ENCODE assay signal across 22 cellular contexts in the genomic region with DNA sequence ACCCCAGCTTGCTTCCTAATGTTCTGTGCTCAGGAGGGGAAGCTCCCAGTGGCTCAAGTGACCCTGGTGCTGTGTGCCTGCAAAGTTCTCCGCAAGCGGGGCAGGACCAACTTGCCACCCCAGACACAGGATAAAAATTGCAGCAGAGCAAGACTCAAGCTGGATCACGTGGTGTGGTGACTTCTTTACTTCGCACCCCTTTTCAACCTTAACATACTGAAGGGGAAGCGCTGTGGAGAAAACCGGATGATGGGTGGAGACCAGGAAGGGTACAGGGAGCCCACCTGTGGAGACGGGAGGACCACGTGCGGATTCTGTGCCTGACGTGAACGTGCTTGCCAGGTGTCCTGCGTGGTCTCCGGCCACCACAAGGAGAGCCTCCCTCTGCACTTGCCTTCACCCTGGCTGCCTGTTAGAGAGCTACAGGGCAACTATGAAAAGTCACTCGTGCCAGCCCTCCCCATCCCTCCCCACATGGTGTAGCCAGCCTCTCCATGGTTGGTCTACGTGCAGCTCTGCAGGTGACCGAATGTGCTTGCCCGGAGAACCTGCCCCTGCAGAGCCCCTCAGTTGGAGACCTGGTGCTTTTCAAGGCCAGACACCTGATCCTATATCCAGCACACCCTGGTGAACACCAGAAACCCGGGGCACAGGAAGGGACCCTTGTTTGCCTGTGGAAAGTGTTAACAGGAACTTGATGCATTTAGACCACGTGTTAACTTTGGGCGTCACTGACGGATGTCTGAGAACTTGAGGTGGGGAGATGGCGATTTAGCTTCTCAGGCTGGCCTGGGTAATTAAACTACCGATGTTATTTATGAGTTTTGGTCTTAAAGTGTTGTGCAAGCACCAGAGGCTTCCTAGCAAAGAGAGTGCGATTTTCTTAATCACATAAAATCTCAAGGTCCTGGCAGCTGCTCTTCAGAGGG. TPM values are rescaled to one million over a fixed set of nuclear protein-coding genes. Genes with fewer than 3 reads are reported as not detected.
DNase-seq lines count a peak whose midpoint lies in the region; TF ChIP-seq lines count a peak whose summit lies in the region.
"Had no signal": no experiment of that assay in that cellular context is flagged by ENCODE, and none has a peak within 500 bp of the region (broad histone marks: within the 10 kb centered on the region; RNA-seq: fewer than 3 reads in every experiment).

No MANE protein-coding gene starts in this region.

- no peak overlapping the region for H3K4me2 ChIP-seq in GM23248 (ENCODE audit: unreplicated experiment)
- H3K4me2 ChIP-seq: BLaER1, KMS-11, SK-N-SH had no signal

- H3K9me2 ChIP-seq in GM23248 (ENCODE audit: insufficient read depth) = no peaks in the 10 kb centered on the region
- H3K9me2 ChIP-seq: SK-N-SH had no signal

- no peaks in the 10 kb centered on the region for H4K20me1 ChIP-seq in GM23248 (ENCODE audit: insufficient read depth)
- H4K20me1 ChIP-seq: BLaER1 had no signal

- H3K27me3 Mint-ChIP-seq in endodermal cell (ENCODE audit: insufficient read depth) = peaks cover 45% of the 10 kb centered on the region
- peaks cover 11% of the 10 kb centered on the region for H3K27me3 Mint-ChIP-seq in osteocyte (ENCODE audit: unreplicated experiment)
- H3K27me3 Mint-ChIP-seq in progenitor cell of endocrine pancreas = peaks cover 12% of the 10 kb centered on the region

- H3K4me3 ChIP-seq in endodermal cell (ENCODE audit: low read length) (no peak overlapping the region), GM23248 (no peak overlapping the region)
- H3K4me3 ChIP-seq: BLaER1 had no signal

- in situ Hi-C loops in GM23248 (cut with MboI) = no loop called here

- no peaks in the 10 kb centered on the region for H3K36me3 Mint-ChIP-seq in endodermal cell (ENCODE audit: low read depth)
- H3K36me3 Mint-ChIP-seq in osteocyte (ENCODE audit: unreplicated experiment) = no peaks in the 10 kb centered on the region
- H3K36me3 Mint-ChIP-seq in progenitor cell of endocrine pancreas (ENCODE audit: insufficient read depth) = no peaks in the 10 kb centered on the region
- H3K36me3 Mint-ChIP-seq: CD8-positive, alpha-beta memory T cell had no signal

- no peak overlapping the region for H3K27ac Mint-ChIP-seq in endodermal cell
- H3K27ac Mint-ChIP-seq in osteocyte (ENCODE audit: unreplicated experiment) = no peak overlapping the region
- no peak overlapping the region for H3K27ac Mint-ChIP-seq in progenitor cell of endocrine pancreas

- H3K9me3 ChIP-seq in endodermal cell (ENCODE audit: control insufficient read depth, low read length) (no peaks in the 10 kb centered on the region), GM23248 (ENCODE audit: low read depth) (no peaks in the 10 kb centered on the region)
- H3K9me3 ChIP-seq: SK-N-SH had no signal

- TF ChIP-seq CTCF in endodermal cell (conservative IDR thresholded peaks at IDR 0.05) (peak; percentile 31), osteocyte (IDR thresholded peaks at IDR 0.05) (no peak), progenitor cell of endocrine pancreas (IDR thresholded peaks at IDR 0.05; ENCODE audit: unreplicated experiment) (no peak)

- peak; percentile 61 for DNase-seq in NCI-H146 (lab: John Stamatoyannopoulos, UW)
- DNase-seq in NCI-H146 treated with DMSO at 0.1 percent for 48 hours (lab: John Stamatoyannopoulos, UW; ENCODE audit: unreplicated experiment) = no peak
- peak; percentile 76 for DNase-seq in NCI-H345 (lab: John Stamatoyannopoulos, UW)
- DNase-seq in endodermal cell = no peak
- peak; percentile 63 for DNase-seq in osteocyte (ENCODE audit: extremely low spot score, unreplicated experiment)
- no peak for DNase-seq in MV-4-11 (lab: John Stamatoyannopoulos, UW)
- DNase-seq in progenitor cell of endocrine pancreas (ENCODE audit: low spot score, unreplicated experiment) = no peak
- DNase-seq in GM23248 = no peak
- DNase-seq: CD8-positive, alpha-beta memory T cell; H9; NCI-H1092 treated with DMSO at 0.1 percent for 48 hours; NCI-H1930; NCI-H446 treated with DMSO at 0.1 percent for 48 hours; NK-92 treated with Interleukin-12 subunit alpha and Interleukin-12 subunit beta, amount 100 ng/mL, for 24 hours; SHP77; SK-N-SH had no signal

- no peaks in the 10 kb centered on the region for H3K36me3 ChIP-seq in endodermal cell (ENCODE audit: control insufficient read depth, insufficient read depth, low read length)
- no peaks in the 10 kb centered on the region for H3K36me3 ChIP-seq in GM23248 (ENCODE audit: low read depth)
- H3K36me3 ChIP-seq: BLaER1 had no signal

- H3K9me3 Mint-ChIP-seq in endodermal cell = no peaks in the 10 kb centered on the region
- no peaks in the 10 kb centered on the region for H3K9me3 Mint-ChIP-seq in osteocyte (ENCODE audit: unreplicated experiment)
- H3K9me3 Mint-ChIP-seq in progenitor cell of endocrine pancreas (ENCODE audit: low read depth) = no peaks in the 10 kb centered on the region
- H3K9me3 Mint-ChIP-seq: H9 had no signal

- no peaks in the 10 kb centered on the region for H3F3A ChIP-seq in GM23248 (ENCODE audit: insufficient read depth)

- 90 to 93% methylated on average over 19 to 24 of the region's 24 CpGs for WGBS in endodermal cell (ENCODE audit: insufficient coverage in 1 of 2, insufficient read length in 1 of 2), 2 experiments
- 23 to 26% methylated on average over 24 of the region's 24 CpGs for WGBS in GM23248 (ENCODE audit: low coverage in 1 of 2, low lambda C conversion rate in 2 of 2, missing lambda C conversion rate in 2 of 2), 2 experiments

- H3K79me2 ChIP-seq in GM23248 (ENCODE audit: insufficient read depth) = no peaks in the 10 kb centered on the region

- no peak overlapping the region for H3K9ac ChIP-seq in endodermal cell (ENCODE audit: extremely low read depth, low read length, poor library complexity, severe bottlenecking)
- no peak overlapping the region for H3K9ac ChIP-seq in GM23248
- H3K9ac ChIP-seq: BLaER1, KMS-11, SK-N-SH had no signal

- no peak overlapping the region for H2AFZ ChIP-seq in GM23248

- H3K4me1 Mint-ChIP-seq in endodermal cell (peaks cover 17% of the 10 kb centered on the region), osteocyte (ENCODE audit: unreplicated experiment) (peaks cover 2% of the 10 kb centered on the region), progenitor cell of endocrine pancreas (ENCODE audit: low read depth) (peaks cover 16% of the 10 kb centered on the region)
- H3K4me1 Mint-ChIP-seq: CD8-positive, alpha-beta memory T cell had no signal

- H3K27ac ChIP-seq in endodermal cell (ENCODE audit: low read depth, low read length) (no peak overlapping the region), GM23248 (no peak overlapping the region)
- H3K27ac ChIP-seq: BLaER1, KMS-11 had no signal

- H3K4me3 Mint-ChIP-seq in endodermal cell (no peak overlapping the region), osteocyte (ENCODE audit: unreplicated experiment) (no peak overlapping the region), progenitor cell of endocrine pancreas (ENCODE audit: low read depth) (no peak overlapping the region)
- H3K4me3 Mint-ChIP-seq: CD8-positive, alpha-beta memory T cell; H9 had no signal

- H3K27me3 ChIP-seq in endodermal cell (ENCODE audit: control insufficient read depth, insufficient read depth, low read length, poor library complexity, severe bottlenecking) (no peaks in the 10 kb centered on the region), GM23248 (replicated peaks; ENCODE audit: insufficient read depth) (no peaks in the 10 kb centered on the region)

- H3K4me1 ChIP-seq in endodermal cell (ENCODE audit: control insufficient read depth, insufficient read depth, low read length) (no peaks in the 10 kb centered on the region), GM23248 (ENCODE audit: insufficient read depth) (no peaks in the 10 kb centered on the region)
- H3K4me1 ChIP-seq: BLaER1 had no signal

RNA-seq across cellular contexts. Expression of a gene that starts 23.9 kb away (rescaled TPM):
- 10 to 100 TPM; 16.6 to 39.9 TPM for total RNA-seq in endodermal cell
- polyA plus RNA-seq in endodermal cell (2013, experiment 1 of 2) = 10.8 TPM
- 13.1 TPM for polyA plus RNA-seq in endodermal cell (2013, experiment 2 of 2)
- 0.94 and 1.4 TPM in 2 replicates for total RNA-seq in osteocyte
- total RNA-seq in progenitor cell of endocrine pancreas = 30.5 and 33.2 TPM in 2 replicates
- not detected in 2 replicates for total RNA-seq in GM23248 (2014; rRNA removed; shearing (Covaris generic))
- not detected in 2 replicates for polyA plus RNA-seq in GM23248 (2016; fragmentation: Nextera tagmentation; extraction: Ambion mirVana)
- total RNA-seq: A172; CD8-positive, alpha-beta memory T cell; Daoy; MCF 10A; OCI-LY7 had no signal
- polyA plus RNA-seq: CD8-positive, alpha-beta memory T cell; SK-N-SH had no signal

Comparison
In these comparisons a context has a peak if more than half of its experiments do, and no peak if none do; other contexts are left out.
1. DNase-seq: peak in NCI-H146 (single experiment), NCI-H345 (single experiment) and osteocyte (single experiment); none in NCI-H146 treated with DMSO at 0.1 percent for 48 hours (single experiment), endodermal cell (single experiment), MV-4-11 (single experiment), progenitor cell of endocrine pancreas (single experiment) and GM23248 (single experiment).